ENCODE assay signal across 8 cellular contexts in the genomic region with DNA sequence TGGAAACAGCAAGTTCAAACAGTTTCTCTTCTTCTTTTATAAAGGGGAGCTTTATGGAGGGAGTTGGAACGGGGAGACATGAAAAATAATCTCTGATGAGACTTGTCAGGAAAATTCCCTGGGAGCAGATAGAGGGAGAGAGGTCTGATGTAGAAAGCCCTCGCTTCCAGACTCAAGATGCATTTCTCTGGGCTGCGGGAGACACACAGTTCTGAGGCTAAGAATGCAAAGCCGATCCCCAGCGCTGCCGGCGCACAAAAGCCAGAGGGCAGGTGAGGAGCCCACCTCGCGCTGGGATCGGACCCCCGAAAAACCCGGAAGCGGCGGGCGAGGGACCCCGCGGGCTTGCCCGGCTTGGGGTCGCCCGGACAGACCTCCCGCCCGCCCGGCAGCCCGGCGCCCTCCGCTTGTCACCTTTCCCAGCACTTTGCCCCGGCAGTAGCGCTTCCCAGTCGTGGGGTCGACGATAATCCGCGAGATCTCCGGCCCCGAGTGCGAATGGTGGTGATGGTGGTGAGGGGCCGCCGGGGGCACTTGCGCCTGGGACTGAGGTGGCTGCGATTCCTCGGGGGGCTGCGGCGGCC. TPM values are rescaled to one million over a fixed set of nuclear protein-coding genes. Genes with fewer than 3 reads are reported as not detected.
DNase-seq lines count a peak whose midpoint lies in the region; ATAC-seq, FAIRE-seq and TF ChIP-seq lines count a peak whose summit lies in the region.

No MANE protein-coding gene starts in this region.

- H3K27ac ChIP-seq in astrocyte (ENCODE audit: low read depth, low read length), result peak overlapping the region; percentile 94

- H4K20me1 ChIP-seq in astrocyte (ENCODE audit: insufficient read depth, low read length), result peaks cover 54% of the 10 kb centered on the region

- H3K36me3 ChIP-seq in astrocyte (ENCODE audit: insufficient read depth, low read length) (peaks cover 45% of the 10 kb centered on the region), skeletal muscle satellite cell (ENCODE audit: insufficient read depth, low read length) (peaks cover 44% of the 10 kb centered on the region)

- H3K9ac ChIP-seq in astrocyte (ENCODE audit: low read length), result peak overlapping the region; percentile 99
- H3K9ac ChIP-seq in skeletal muscle satellite cell (ENCODE audit: low read depth, low read length), result peak overlapping the region; percentile 97

- H3K4me3 Mint-ChIP-seq in astrocyte (ENCODE audit: unreplicated experiment), result peak overlapping the region; percentile 97

- H3K9me3 Mint-ChIP-seq in astrocyte (ENCODE audit: unreplicated experiment), result peaks cover 2% of the 10 kb centered on the region

- ATAC-seq in GM21423 (IDR thresholded peaks at IDR 0.05; ENCODE audit: unreplicated experiment), result peak; percentile 1
- no peak for ATAC-seq in HG03378 (IDR thresholded peaks at IDR 0.05; ENCODE audit: unreplicated experiment)

- peak overlapping the region; percentile 90 for H3K27ac Mint-ChIP-seq in astrocyte (ENCODE audit: unreplicated experiment)

- H3K36me3 Mint-ChIP-seq in astrocyte (ENCODE audit: low read depth, unreplicated experiment), result peaks cover 37% of the 10 kb centered on the region

- H3K27me3 Mint-ChIP-seq in astrocyte (ENCODE audit: low read depth, unreplicated experiment), result no peaks in the 10 kb centered on the region

- H3K4me1 ChIP-seq in astrocyte (ENCODE audit: insufficient read depth, low read length), result peaks cover 26% of the 10 kb centered on the region
- H3K4me1 ChIP-seq in skeletal muscle satellite cell (ENCODE audit: control insufficient read depth, insufficient read depth, low read length), result peaks cover 32% of the 10 kb centered on the region

- no peak overlapping the region for H2AFZ ChIP-seq in astrocyte (ENCODE audit: low read depth, low read length)

- peaks cover 32% of the 10 kb centered on the region for H3K4me1 Mint-ChIP-seq in astrocyte (ENCODE audit: low read depth, unreplicated experiment)

- H3K9me3 ChIP-seq in astrocyte (ENCODE audit: insufficient read depth, low read depth, low read length), result no peaks in the 10 kb centered on the region
- H3K9me3 ChIP-seq in skeletal muscle satellite cell (replicated peaks; ENCODE audit: low read length), result no peaks in the 10 kb centered on the region

- peaks cover 55% of the 10 kb centered on the region for H3K79me2 ChIP-seq in astrocyte (ENCODE audit: insufficient read depth, low read length)

- H3K27me3 ChIP-seq in astrocyte (ENCODE audit: insufficient read depth, low read length), result no peaks in the 10 kb centered on the region
- H3K27me3 ChIP-seq in skeletal muscle satellite cell (ENCODE audit: control insufficient read depth, insufficient read depth, low read length), result no peaks in the 10 kb centered on the region

- peak overlapping the region; percentile 97 for H3K4me3 ChIP-seq in astrocyte (ENCODE audit: insufficient read depth, low read depth, low read length)
- H3K4me3 ChIP-seq in iPS-11a (ENCODE audit: low read depth, low read length), result peak overlapping the region; percentile 83
- H3K4me3 ChIP-seq in skeletal muscle satellite cell (ENCODE audit: low read length), result peak overlapping the region; percentile 75

- no peak for TF ChIP-seq CTCF in astrocyte (IDR thresholded peaks at IDR 0.05; ENCODE audit: insufficient read depth, low read depth, low read length)

- FAIRE-seq in astrocyte (lab: Jason Lieb, UNC), result no peak

- DNase-seq in Ammon's horn (ENCODE audit: low spot score), result peak; percentile 43
- DNase-seq in NCI-H748 (lab: John Stamatoyannopoulos, UW; ENCODE audit: unreplicated experiment), result peak; percentile 67
- no peak for DNase-seq in astrocyte (ENCODE audit: low read depth)
- DNase-seq in NAMALWA (ENCODE audit: low spot score), result no peak

- H3K4me2 ChIP-seq in astrocyte (ENCODE audit: low read length) (peak overlapping the region; percentile 90), skeletal muscle satellite cell (ENCODE audit: low read length) (peak overlapping the region; percentile 98)

RNA-seq across cellular contexts. Expression of a gene that starts 0.5 kb away (rescaled TPM):
- 260 and 368 TPM in 2 replicates for total RNA-seq in astrocyte
- total RNA-seq in skeletal muscle satellite cell (2012; rRNA removed), result 59.0 and 81.9 TPM in 2 replicates

RNA-seq across cellular contexts. Expression of a gene that starts 31.9 kb away (rescaled TPM):
- not detected in 2 replicates for total RNA-seq in astrocyte
- total RNA-seq in skeletal muscle satellite cell (2012; rRNA removed), result not detected in 2 replicates

Comparison
In these comparisons a context has a peak if more than half of its experiments do, and no peak if none do; other contexts are left out.
1. DNase-seq: peak in Ammon's horn (single experiment) and NCI-H748 (single experiment); none in astrocyte (single experiment) and NAMALWA (single experiment).
2. Peak in every context shown above with its lines, with median percentiles within 50 percentile points of each other: H3K4me3 ChIP-seq.